10 cellular contexts compared by ENCODE assay signal in the genomic region with DNA sequence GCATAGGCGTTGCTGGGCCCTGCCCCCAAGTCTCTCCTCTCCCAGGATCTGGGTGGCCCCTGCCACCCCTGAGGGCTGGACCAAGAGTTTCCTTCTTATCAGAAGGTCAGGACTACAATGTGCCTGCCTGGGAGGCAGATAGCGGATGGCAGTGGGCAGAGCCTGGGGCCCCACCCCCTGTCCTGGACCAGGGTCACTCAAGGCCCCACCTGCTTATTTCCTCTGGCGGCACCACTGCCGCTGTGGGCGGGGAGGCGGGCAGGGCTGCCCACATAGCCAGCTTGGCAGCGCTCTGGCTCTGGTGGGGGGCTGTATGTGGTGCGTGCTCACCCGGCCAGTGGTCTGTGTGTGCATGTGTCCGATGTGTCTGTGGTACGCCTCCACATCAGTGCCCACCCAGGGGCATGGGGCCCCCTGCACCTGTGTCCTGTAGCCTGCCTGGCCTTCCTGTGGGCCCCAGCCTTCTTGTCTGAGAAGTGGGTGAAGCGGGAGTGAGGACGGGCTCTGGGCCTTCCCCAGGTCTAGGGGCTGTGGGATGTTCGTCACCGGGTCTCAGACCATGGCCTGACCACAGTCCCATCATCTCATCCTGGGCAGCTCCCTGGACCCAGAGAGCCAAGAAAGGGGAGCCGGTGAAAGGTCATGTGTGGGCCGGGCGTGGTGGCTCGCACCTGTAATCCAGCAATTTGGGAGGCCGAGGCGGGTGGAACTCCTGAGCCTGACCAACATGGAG. TPM values are rescaled to one million over a fixed set of nuclear protein-coding genes. Genes with fewer than 3 reads are reported as not detected.
A peak's percentile ranks its signal among the peaks of the same experiment; 100 is the strongest.
DNase-seq lines count a peak whose midpoint lies in the region; ATAC-seq and TF ChIP-seq lines count a peak whose summit lies in the region.
"Had no signal": no experiment of that assay in that cellular context is flagged by ENCODE, and none has a peak within 500 bp of the region (broad histone marks: within the 10 kb centered on the region; RNA-seq: fewer than 3 reads in every experiment).

No MANE protein-coding gene starts in this region.

- H3K27me3 Mint-ChIP-seq in neural crest cell (ENCODE audit: low read depth), result peaks cover 26% of the 10 kb centered on the region

- peak overlapping the region; percentile 50 to 86 for H3K4me3 ChIP-seq in duodenal mucosa (ENCODE audit: low read depth in 1 of 2, low read length in 2 of 2)

- peaks cover 0 to 9% of the 10 kb centered on the region in 2 donors for H3K27me3 ChIP-seq in duodenal mucosa (ENCODE audit: control insufficient read depth in 1 of 2, insufficient read depth in 2 of 2, low read length in 2 of 2)

- peak overlapping the region; percentile 66 for H3K4me3 Mint-ChIP-seq in neural crest cell
- H3K4me3 Mint-ChIP-seq: activated naive CD4-positive, alpha-beta T cell treated with anti-CD3 and anti-CD28 coated beads, Interleukin-2, amount 50 U/mL, for 24 hours had no signal

- TF ChIP-seq POLR2A in GM18505 (IDR thresholded peaks at IDR 0.05; ENCODE audit: borderline replicate concordance, extremely low read depth, insufficient read depth, insufficient read length), result no peak

- H3K4me1 ChIP-seq in duodenal mucosa (ENCODE audit: control insufficient read depth in 1 of 2, insufficient read depth in 2 of 2, low read length in 2 of 2), result peaks cover 46 to 66% of the 10 kb centered on the region in 2 donors

- ATAC-seq in GM18505 (IDR thresholded peaks at IDR 0.05; ENCODE audit: unreplicated experiment) (no peak), GM18519 (IDR thresholded peaks at IDR 0.05; ENCODE audit: low FRiP score, unreplicated experiment) (no peak)

- H3K9me3 Mint-ChIP-seq in neural crest cell, result no peaks in the 10 kb centered on the region
- H3K9me3 Mint-ChIP-seq: activated naive CD4-positive, alpha-beta T cell treated with anti-CD3 and anti-CD28 coated beads, Interleukin-2, amount 50 U/mL, for 24 hours had no signal

- peaks cover 24% of the 10 kb centered on the region for H3K4me1 Mint-ChIP-seq in neural crest cell

- peak; percentile 55; the same call in 1 of the 2 replicates for TF ChIP-seq EP300 in Ishikawa (IDR thresholded peaks at IDR 0.05; ENCODE audit: borderline replicate concordance)

- H3K27ac Mint-ChIP-seq in neural crest cell (ENCODE audit: unreplicated experiment), result peak overlapping the region; percentile 50
- H3K27ac Mint-ChIP-seq: activated naive CD4-positive, alpha-beta T cell treated with anti-CD3 and anti-CD28 coated beads, Interleukin-2, amount 50 U/mL, for 24 hours had no signal

- no peak for TF ChIP-seq CTCF in neural crest cell (conservative IDR thresholded peaks at IDR 0.05)

- TF ChIP-seq RAD21 in Ishikawa (IDR thresholded peaks at IDR 0.05; ENCODE audit: low read depth), result no peak

- no peak overlapping the region for H3K27ac ChIP-seq in duodenal mucosa (ENCODE audit: low read depth, low read length)

- no peaks in the 10 kb centered on the region for H3K9me3 ChIP-seq in duodenal mucosa (ENCODE audit: control insufficient read depth in 1 of 2, low read length in 2 of 2)

- no peaks in the 10 kb centered on the region for H3K36me3 Mint-ChIP-seq in neural crest cell (ENCODE audit: low read depth)
- H3K36me3 Mint-ChIP-seq: activated naive CD4-positive, alpha-beta T cell treated with anti-CD3 and anti-CD28 coated beads, Interleukin-2, amount 50 U/mL, for 24 hours had no signal

- no peaks in the 10 kb centered on the region for H3K36me3 ChIP-seq in duodenal mucosa (ENCODE audit: control insufficient read depth in 1 of 2, insufficient read depth in 2 of 2, low read length in 2 of 2)

- peak overlapping the region in 1 of 2 donors; percentile 2 for H3K9ac ChIP-seq in duodenal mucosa (ENCODE audit: low read depth in 1 of 2, low read length in 2 of 2)

- DNase-seq in AG20443 (ENCODE audit: low spot score) (peak; percentile 14), neural crest cell (ENCODE audit: low read depth, low spot score) (no peak), NCI-H1092 treated with DMSO at 0.1 percent for 48 hours (lab: John Stamatoyannopoulos, UW) (no peak)
- DNase-seq in stimulated activated CD4-positive, alpha-beta T cell treated with anti-CD3 and anti-CD28 coated beads, Interleukin-1b, Interleukin-23, amount 100 ng/mL, for 48 hours, result no peak
- DNase-seq: KG1 had no signal

TF ChIP-seq in Ishikawa, 13 proteins besides CTCF, POLR2A, EP300 and RAD21:
- TF ChIP-seq ZBTB7A (IDR thresholded peaks at IDR 0.05; ENCODE audit: low read depth) (peak; percentile 46; the same call in 1 of the 2 replicates), EGR1 (IDR thresholded peaks at IDR 0.05) (0 out of 2 replicates have a peak, but pooled peaks have one; percentile 24), REST (IDR thresholded peaks at IDR 0.05; ENCODE audit: low read depth) (no peak)
TF ChIP-seq in Ishikawa: peak in this region for 2.

RNA-seq across cellular contexts. Expression of gene GAS2L1, which starts 3.0 kb away (rescaled TPM):
- total RNA-seq in neural crest cell, result 7.8 and 8.9 TPM in 2 replicates

RNA-seq across cellular contexts. Expression of gene RASL10A, which starts 6.0 kb away (rescaled TPM):
- 0.27 and 0.63 TPM in 2 replicates for total RNA-seq in neural crest cell

RNA-seq across cellular contexts. Expression of gene EWSR1, which starts 41.4 kb away (rescaled TPM):
- 483 and 497 TPM in 2 replicates for total RNA-seq in neural crest cell

RNA-seq across cellular contexts. Expression of gene RHBDD3, which starts 41.7 kb away (rescaled TPM):
- 64.9 and 65.6 TPM in 2 replicates for total RNA-seq in neural crest cell
